In genomic region chr1:173865468-173866164, GRCh38 we compare ENCODE assay signal across 8 cellular contexts. TPM values are rescaled to one million over a fixed set of nuclear protein-coding genes. Genes with fewer than 3 reads are reported as not detected.
DNase-seq lines count a peak whose midpoint lies in the region; ATAC-seq and TF ChIP-seq lines count a peak whose summit lies in the region.
"Had no signal": no experiment of that assay in that cellular context is flagged by ENCODE, and none has a peak within 500 bp of the region (broad histone marks: within the 10 kb centered on the region; RNA-seq: fewer than 3 reads in every experiment).

No MANE protein-coding gene starts in this region.

- H3K27ac ChIP-seq in Panc1 (ENCODE audit: low read length) (peak overlapping the region; percentile 96), parathyroid adenoma (peak overlapping the region; percentile 91), testis (no peak overlapping the region)

- BruUV-seq in Panc1 (replicated peaks; lab: Mats Ljungman, UMichigan) = no TSS peak

- H3K4me1 Mint-ChIP-seq in endothelial cell (ENCODE audit: unreplicated experiment) = peaks cover 36% of the 10 kb centered on the region

- in situ Hi-C loops in Panc1 (cut with HindIII; ENCODE audit: low pct_unique_long_range_greater_than_20kb, low sequenced_read_pairs) = no loop called here

- peak overlapping the region; percentile 85 for H3K27ac Mint-ChIP-seq in endothelial cell (ENCODE audit: unreplicated experiment)

- no peak for TF ChIP-seq CTCF in Panc1 (IDR thresholded peaks at IDR 0.05)
- TF ChIP-seq CTCF in endothelial cell (IDR thresholded peaks at IDR 0.05; ENCODE audit: unreplicated experiment) = no peak
- no peak for TF ChIP-seq CTCF in parathyroid adenoma (IDR thresholded peaks at IDR 0.05)
- TF ChIP-seq CTCF in testis (IDR thresholded peaks at IDR 0.05) = no peak

- DNase-seq in Panc1 (ENCODE audit: low read depth, low spot score) = no peak
- DNase-seq in endothelial cell (ENCODE audit: low spot score) = no peak
- DNase-seq in HK-2 (ENCODE audit: unreplicated experiment) = no peak
- no peak for DNase-seq in testis

- ATAC-seq in GM18505 (IDR thresholded peaks at IDR 0.05; ENCODE audit: unreplicated experiment) = no peak
- no peak for ATAC-seq in Panc1
- ATAC-seq in HG03460 (IDR thresholded peaks at IDR 0.05; ENCODE audit: unreplicated experiment) = no peak

- no peaks in the 10 kb centered on the region for H3K9me3 ChIP-seq in Panc1 (ENCODE audit: control insufficient read depth, insufficient read depth, low read depth, low read length)
- H3K9me3 ChIP-seq in parathyroid adenoma (ENCODE audit: control insufficient read depth, low read length) = no peaks in the 10 kb centered on the region
- H3K9me3 ChIP-seq in testis = no peaks in the 10 kb centered on the region

- CTCF ChIA-PET in Panc1 (lab: Charles Lee) = no interaction called here

- H3K27me3 ChIP-seq in Panc1 (ENCODE audit: control insufficient read depth, insufficient read depth, low read length) (no peaks in the 10 kb centered on the region), parathyroid adenoma (ENCODE audit: control insufficient read depth, insufficient read depth, low read length) (no peaks in the 10 kb centered on the region), testis (no peaks in the 10 kb centered on the region)

- no peaks in the 10 kb centered on the region for H3K79me2 ChIP-seq in parathyroid adenoma

- H3K4me3 ChIP-seq in Panc1 (ENCODE audit: low read depth in 2 of 2, low read length in 2 of 2) (peak overlapping the region; percentile 79 to 95), parathyroid adenoma (ENCODE audit: low read depth, low read length) (peak overlapping the region; percentile 85), testis (no peak overlapping the region)

- peak overlapping the region; percentile 89 for H3K4me2 ChIP-seq in parathyroid adenoma (ENCODE audit: low read length)

- H3K36me3 ChIP-seq in Panc1 (ENCODE audit: control insufficient read depth, insufficient read depth, low read length) (peaks cover 42% of the 10 kb centered on the region), parathyroid adenoma (ENCODE audit: control insufficient read depth, insufficient read depth, low read length) (no peaks in the 10 kb centered on the region), testis (ENCODE audit: low read depth, missing control alignments) (no peaks in the 10 kb centered on the region)

- no peak overlapping the region for H3K9ac ChIP-seq in parathyroid adenoma

- H2AFZ ChIP-seq in parathyroid adenoma = no peak overlapping the region

- WGBS in testis, 2 donors = 42 to 53% methylated on average over 4 of the region's 4 CpGs

- TF ChIP-seq POLR2A in GM18505 (IDR thresholded peaks at IDR 0.05; ENCODE audit: borderline replicate concordance, extremely low read depth, insufficient read depth, insufficient read length) = peak; percentile 14
- no peak for TF ChIP-seq POLR2A in testis (IDR thresholded peaks at IDR 0.05)

- intact Hi-C loops in Panc1 (cut with micrococcal nuclease; ENCODE audit: unreplicated experiment) = no loop called here
- intact Hi-C loops in testis (cut with DNase I; ENCODE audit: low total_unique reads) = no loop called here

- peaks cover 13% of the 10 kb centered on the region for H3K27me3 Mint-ChIP-seq in endothelial cell (ENCODE audit: unreplicated experiment)

- H3K4me1 ChIP-seq in Panc1 (ENCODE audit: control insufficient read depth, insufficient read depth, low read length) (peaks cover 33% of the 10 kb centered on the region), parathyroid adenoma (peaks cover 5% of the 10 kb centered on the region), testis (peaks cover 30% of the 10 kb centered on the region)

- H3K4me3 Mint-ChIP-seq in endothelial cell (ENCODE audit: unreplicated experiment) = peak overlapping the region; percentile 96

- H3K9me3 Mint-ChIP-seq in endothelial cell (ENCODE audit: unreplicated experiment) = no peaks in the 10 kb centered on the region

- POLR2A ChIA-PET in Panc1 (lab: Charles Lee) = no interaction called here

- H3K36me3 Mint-ChIP-seq in endothelial cell (ENCODE audit: low read depth, unreplicated experiment) = peaks cover 34% of the 10 kb centered on the region

RNA-seq across cellular contexts. Expression of gene GAS5, which starts 2.2 kb away (rescaled TPM):
- 236 TPM for total RNA-seq in Panc1 (2021; ENCODE audit: unreplicated experiment)
- polyA plus RNA-seq in Panc1 (2012; ENCODE audit: insufficient read length) = 157 TPM
- total RNA-seq in endothelial cell (ENCODE audit: unreplicated experiment) = 397 TPM
- 100 to 1,000 TPM; 101 to 158 TPM for total RNA-seq in testis
- 130 TPM for polyA plus RNA-seq in testis (ENCODE audit: insufficient read depth, low read depth, low replicate concordance)

RNA-seq across cellular contexts. Expression of gene ZBTB37, which starts 2.6 kb away (rescaled TPM):
- total RNA-seq in Panc1 (2021; ENCODE audit: unreplicated experiment) (11.6 TPM), endothelial cell (ENCODE audit: unreplicated experiment) (10.1 TPM), testis (10 to 100 TPM; 21.2 to 28.7 TPM)
- polyA plus RNA-seq in Panc1 (2012; ENCODE audit: insufficient read length) = 1.7 TPM
- 22.6 TPM for polyA plus RNA-seq in testis (ENCODE audit: insufficient read depth, low read depth, low replicate concordance)

RNA-seq across cellular contexts. Expression of gene CENPL, which starts 40.9 kb away (rescaled TPM):
- 28.7 TPM for total RNA-seq in Panc1 (2021; ENCODE audit: unreplicated experiment)
- 5.6 TPM for polyA plus RNA-seq in Panc1 (2012; ENCODE audit: insufficient read length)
- total RNA-seq in endothelial cell (ENCODE audit: unreplicated experiment) = 6.6 TPM
- 10 to 100 TPM; 13.2 to 20.5 TPM for total RNA-seq in testis
- polyA plus RNA-seq in testis (ENCODE audit: insufficient read depth, low read depth, low replicate concordance) = 26.5 TPM

RNA-seq across cellular contexts. Expression of gene DARS2, which starts 41.1 kb away (rescaled TPM):
- total RNA-seq in Panc1 (2021; ENCODE audit: unreplicated experiment) = 28.8 TPM
- 13.8 TPM for polyA plus RNA-seq in Panc1 (2012; ENCODE audit: insufficient read length)
- 18.7 TPM for total RNA-seq in endothelial cell (ENCODE audit: unreplicated experiment)
- total RNA-seq in testis = 10 to 100 TPM; 16.8 to 21.4 TPM
- 12.7 TPM for polyA plus RNA-seq in testis (ENCODE audit: insufficient read depth, low read depth, low replicate concordance)

RNA-seq across cellular contexts. Expression of gene SERPINC1, which starts 51.5 kb away (rescaled TPM):
- total RNA-seq in Panc1 (2021; ENCODE audit: unreplicated experiment) = 0.64 TPM
- polyA plus RNA-seq in Panc1 (2012; ENCODE audit: insufficient read length) = not detected
- not detected for total RNA-seq in endothelial cell (ENCODE audit: unreplicated experiment)
- under 1 TPM; 0.24 to 0.93 TPM for total RNA-seq in testis
- polyA plus RNA-seq in testis (ENCODE audit: insufficient read depth, low read depth, low replicate concordance) = 0.75 TPM
- total RNA-seq: temporal lobe had no signal

Comparison
In these comparisons a context has a peak if more than half of its experiments do, and no peak if none do; other contexts are left out.
1. H3K27ac ChIP-seq: peak in Panc1 (single experiment) and parathyroid adenoma (single experiment); none in testis (0 of 2).
2. H3K4me3 ChIP-seq: peak in Panc1 (2 of 2) and parathyroid adenoma (single experiment); none in testis (0 of 2).